ENCODE assay signal across 1 cellular context in the genomic region with DNA sequence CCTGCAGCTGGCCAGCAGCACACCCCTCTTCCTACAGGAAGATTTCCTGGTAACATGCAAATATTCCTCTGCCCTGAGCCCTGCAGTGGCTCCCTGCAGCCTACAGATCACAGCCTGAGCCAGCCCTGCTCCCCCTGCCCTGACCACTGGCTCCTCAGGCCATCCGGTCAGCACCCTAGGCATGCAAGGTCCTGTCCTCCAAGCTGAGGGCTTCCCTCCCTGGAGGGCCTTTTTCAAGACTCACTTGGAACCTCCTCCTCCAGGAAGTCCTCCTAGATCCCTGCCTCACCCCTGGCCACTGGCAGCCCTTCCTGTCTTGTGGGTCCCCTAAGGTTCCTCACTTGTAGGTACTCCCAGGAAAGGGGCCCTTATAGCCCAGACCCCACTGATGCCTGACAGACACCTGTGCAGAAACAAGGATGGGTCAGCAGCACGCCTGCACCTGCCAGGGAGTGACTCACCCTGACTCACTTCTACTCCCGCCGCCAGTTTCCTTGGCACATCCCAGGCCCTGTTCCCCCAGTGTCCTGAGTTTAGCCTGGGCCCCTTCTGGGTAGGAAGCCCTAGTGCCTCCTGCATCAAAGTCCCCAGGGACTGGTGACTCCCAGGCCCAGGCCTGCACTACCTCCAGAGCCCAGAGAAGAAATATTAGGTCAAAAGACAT.
TF ChIP-seq lines count a peak whose summit lies in the region.

No MANE protein-coding gene starts in this region.

TF ChIP-seq in HEK293, 187 proteins besides CTCF, POLR2A, EP300 and RAD21:
- TF ChIP-seq, protein P1, sequence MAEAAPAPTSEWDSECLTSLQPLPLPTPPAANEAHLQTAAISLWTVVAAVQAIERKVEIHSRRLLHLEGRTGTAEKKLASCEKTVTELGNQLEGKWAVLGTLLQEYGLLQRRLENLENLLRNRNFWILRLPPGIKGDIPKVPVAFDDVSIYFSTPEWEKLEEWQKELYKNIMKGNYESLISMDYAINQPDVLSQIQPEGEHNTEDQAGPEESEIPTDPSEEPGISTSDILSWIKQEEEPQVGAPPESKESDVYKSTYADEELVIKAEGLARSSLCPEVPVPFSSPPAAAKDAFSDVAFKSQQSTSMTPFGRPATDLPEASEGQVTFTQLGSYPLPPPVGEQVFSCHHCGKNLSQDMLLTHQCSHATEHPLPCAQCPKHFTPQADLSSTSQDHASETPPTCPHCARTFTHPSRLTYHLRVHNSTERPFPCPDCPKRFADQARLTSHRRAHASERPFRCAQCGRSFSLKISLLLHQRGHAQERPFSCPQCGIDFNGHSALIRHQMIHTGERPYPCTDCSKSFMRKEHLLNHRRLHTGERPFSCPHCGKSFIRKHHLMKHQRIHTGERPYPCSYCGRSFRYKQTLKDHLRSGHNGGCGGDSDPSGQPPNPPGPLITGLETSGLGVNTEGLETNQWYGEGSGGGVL (tag by site-specific recombination; IDR thresholded peaks at IDR 0.05) = no peak
- TF ChIP-seq, protein P2, sequence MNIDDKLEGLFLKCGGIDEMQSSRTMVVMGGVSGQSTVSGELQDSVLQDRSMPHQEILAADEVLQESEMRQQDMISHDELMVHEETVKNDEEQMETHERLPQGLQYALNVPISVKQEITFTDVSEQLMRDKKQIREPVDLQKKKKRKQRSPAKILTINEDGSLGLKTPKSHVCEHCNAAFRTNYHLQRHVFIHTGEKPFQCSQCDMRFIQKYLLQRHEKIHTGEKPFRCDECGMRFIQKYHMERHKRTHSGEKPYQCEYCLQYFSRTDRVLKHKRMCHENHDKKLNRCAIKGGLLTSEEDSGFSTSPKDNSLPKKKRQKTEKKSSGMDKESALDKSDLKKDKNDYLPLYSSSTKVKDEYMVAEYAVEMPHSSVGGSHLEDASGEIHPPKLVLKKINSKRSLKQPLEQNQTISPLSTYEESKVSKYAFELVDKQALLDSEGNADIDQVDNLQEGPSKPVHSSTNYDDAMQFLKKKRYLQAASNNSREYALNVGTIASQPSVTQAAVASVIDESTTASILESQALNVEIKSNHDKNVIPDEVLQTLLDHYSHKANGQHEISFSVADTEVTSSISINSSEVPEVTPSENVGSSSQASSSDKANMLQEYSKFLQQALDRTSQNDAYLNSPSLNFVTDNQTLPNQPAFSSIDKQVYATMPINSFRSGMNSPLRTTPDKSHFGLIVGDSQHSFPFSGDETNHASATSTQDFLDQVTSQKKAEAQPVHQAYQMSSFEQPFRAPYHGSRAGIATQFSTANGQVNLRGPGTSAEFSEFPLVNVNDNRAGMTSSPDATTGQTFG (tag by site-specific recombination; IDR thresholded peaks at IDR 0.05; ENCODE audit: borderline replicate concordance) = no peak
- no peak for TF ChIP-seq ZNF777 (tag by site-specific recombination; IDR thresholded peaks at IDR 0.05; ENCODE audit: borderline replicate concordance)
- TF ChIP-seq OSR2 (tag by site-specific recombination; IDR thresholded peaks at IDR 0.05) = 0 out of 2 replicates have a peak, but pooled peaks have one; percentile 26
- no peak for TF ChIP-seq ZNF768 (tag by site-specific recombination; IDR thresholded peaks at IDR 0.05)
- no peak for TF ChIP-seq ZNF521 (tag by site-specific recombination; IDR thresholded peaks at IDR 0.05)
- no peak for TF ChIP-seq ZNF24 (tag by site-specific recombination; IDR thresholded peaks at IDR 0.05)
- TF ChIP-seq ZNF175 (tag by site-specific recombination; IDR thresholded peaks at IDR 0.05) = no peak
- no peak for TF ChIP-seq ZNF214 (tag by site-specific recombination; IDR thresholded peaks at IDR 0.05; ENCODE audit: borderline replicate concordance)
